Comparison of ENCODE assay signal across 11 cellular contexts in genomic region chr19:50415661-50416033, GRCh38. TPM values are rescaled to one million over a fixed set of nuclear protein-coding genes. Genes with fewer than 3 reads are reported as not detected.
DNase-seq lines count a peak whose midpoint lies in the region; ATAC-seq and TF ChIP-seq lines count a peak whose summit lies in the region.
"Had no signal": no experiment of that assay in that cellular context is flagged by ENCODE, and none has a peak within 500 bp of the region (broad histone marks: within the 10 kb centered on the region; RNA-seq: fewer than 3 reads in every experiment).

No MANE protein-coding gene starts in this region.

- H3K9me2 ChIP-seq in MM.1S (replicated peaks; ENCODE audit: insufficient read depth, low read length) = no peaks in the 10 kb centered on the region

- H3F3A ChIP-seq in MM.1S (ENCODE audit: insufficient read depth, low read length) = no peaks in the 10 kb centered on the region; the same call in 1 of the 2 replicates

- H3K9me3 ChIP-seq in MM.1S (replicated peaks; ENCODE audit: insufficient read depth, low read length) (no peaks in the 10 kb centered on the region), right cardiac atrium (ENCODE audit: control insufficient read depth, low read length) (no peaks in the 10 kb centered on the region), uterus (no peaks in the 10 kb centered on the region)

- H3K79me2 ChIP-seq in MM.1S (ENCODE audit: low read length) = no peaks in the 10 kb centered on the region

- H4K20me1 ChIP-seq in MM.1S (ENCODE audit: insufficient read depth, low read length) = no peaks in the 10 kb centered on the region

- ATAC-seq in GM21825 (IDR thresholded peaks at IDR 0.05; ENCODE audit: unreplicated experiment) (peak; percentile 41), right cardiac atrium (peak; percentile 4 to 21)

- H3K4me2 ChIP-seq in MM.1S (ENCODE audit: low read depth, low read length) = no peak overlapping the region

- 84% methylated on average over 22 of the region's 22 CpGs for WGBS in right cardiac atrium

- DNase-seq in MM.1S (peak; percentile 28), right cardiac atrium (peak in 1 of 3 donors; percentile 73), posterior cingulate gyrus (no peak), T-helper 1 cell (no peak), uterus (no peak), 8988T (no peak)
- DNase-seq: activated CD8-positive, alpha-beta T cell treated with anti-CD3 and anti-CD28 coated beads, Interleukin-2, amount 10 ng/mL, durations not matched to agents 7 days and 5 days; NCI-H1048 had no signal

- H3K36me3 ChIP-seq in MM.1S (replicated peaks; ENCODE audit: insufficient read depth, low read length) (no peaks in the 10 kb centered on the region), uterus (no peaks in the 10 kb centered on the region)

- no peak overlapping the region for H2AFZ ChIP-seq in MM.1S (ENCODE audit: low read length)

- H3K27me3 ChIP-seq in MM.1S (replicated peaks; ENCODE audit: insufficient read depth, low read length) (peaks cover 8% of the 10 kb centered on the region), right cardiac atrium (ENCODE audit: control insufficient read depth, insufficient read depth) (no peaks in the 10 kb centered on the region), uterus (peaks cover 0 to 18% of the 10 kb centered on the region in 2 donors)

- no peak overlapping the region for H3K4me3 ChIP-seq in MM.1S (ENCODE audit: low read length)
- H3K4me3 ChIP-seq in right cardiac atrium (ENCODE audit: low read length) = no peak overlapping the region
- H3K4me3 ChIP-seq in uterus = no peak overlapping the region

- TF ChIP-seq POLR2A in GM15510 (IDR thresholded peaks at IDR 0.05; ENCODE audit: borderline replicate concordance, extremely low read depth, insufficient read length) = peak; percentile 51
- TF ChIP-seq POLR2A in uterus (IDR thresholded peaks at IDR 0.05) = no peak

- H3K27ac ChIP-seq in MM.1S (ENCODE audit: low read length) (no peak overlapping the region), right cardiac atrium (ENCODE audit: low read length) (no peak overlapping the region), uterus (no peak overlapping the region)

- H3K9ac ChIP-seq in MM.1S (ENCODE audit: low read length) = no peak overlapping the region

- H3K4me1 ChIP-seq in MM.1S (ENCODE audit: low read length) (peaks cover 26% of the 10 kb centered on the region), right cardiac atrium (ENCODE audit: control insufficient read depth, insufficient read depth, low read length) (no peaks in the 10 kb centered on the region), uterus (no peaks in the 10 kb centered on the region)

- intact Hi-C loops in right cardiac atrium (cut with DNase I) (no loop called here), posterior cingulate gyrus (cut with DNase I) (no loop called here), uterus (cut with DNase I; ENCODE audit: low total_unique reads) (no loop called here)

- TF ChIP-seq CTCF in MM.1S (IDR thresholded peaks at IDR 0.05; ENCODE audit: low read length) (no peak), uterus (IDR thresholded peaks at IDR 0.05) (no peak)

RNA-seq across cellular contexts. Expression of gene SPIB, which starts 3.1 kb away (rescaled TPM):
- under 1 TPM in 2 of 4 donors, not detected in 2; 0.14 to 0.29 TPM for total RNA-seq in right cardiac atrium
- 0.02 TPM for polyA plus RNA-seq in right cardiac atrium
- total RNA-seq in uterus = 1 to 10 TPM in 1 of 4 donors, under 1 TPM in 1, not detected in 2; under 0.01 to 2.1 TPM
- total RNA-seq: lower leg skin had no signal

RNA-seq across cellular contexts. Expression of gene MYBPC2, which starts 17.0 kb away (rescaled TPM):
- total RNA-seq in right cardiac atrium (not detected), uterus (under 1 TPM in 2 of 4 donors, not detected in 2; 0.24 to 0.28 TPM)
- not detected for polyA plus RNA-seq in right cardiac atrium
- total RNA-seq: activated CD8-positive, alpha-beta T cell treated with anti-CD3 and anti-CD28 coated beads, Interleukin-2, amount 10 ng/mL, durations not matched to agents 7 days and 5 days had no signal

RNA-seq across cellular contexts. Expression of gene POLD1, which starts 31.5 kb away (rescaled TPM):
- total RNA-seq in right cardiac atrium (10 to 100 TPM in 3 of 4 donors, 1 to 10 TPM in 1; 9.0 to 12.5 (median 11.6) TPM), uterus (10 to 100 TPM; 10.6 to 47.9 (median 24.0) TPM)
- 8.7 TPM for polyA plus RNA-seq in right cardiac atrium

RNA-seq across cellular contexts. Expression of gene NR1H2, which starts 39.4 kb away (rescaled TPM):
- total RNA-seq in right cardiac atrium (10 to 100 TPM; 68.3 to 74.5 (median 70.2) TPM), uterus (100 to 1,000 TPM in 1 of 4 donors, 10 to 100 TPM in 3; 45.3 to 115 (median 61.4) TPM)
- 80.9 TPM for polyA plus RNA-seq in right cardiac atrium

RNA-seq across cellular contexts. Expression of gene NAPSA, which starts 50.2 kb away (rescaled TPM):
- total RNA-seq in right cardiac atrium (under 1 TPM in 3 of 4 donors, not detected in 1; 0.43 to 0.84 (median 0.56) TPM), uterus (1 to 10 TPM in 2 of 4 donors, not detected in 2; 1.4 to 1.5 TPM)
- 0.72 TPM for polyA plus RNA-seq in right cardiac atrium
